ENCODE assay signal across 8 cellular contexts in the genomic region with DNA sequence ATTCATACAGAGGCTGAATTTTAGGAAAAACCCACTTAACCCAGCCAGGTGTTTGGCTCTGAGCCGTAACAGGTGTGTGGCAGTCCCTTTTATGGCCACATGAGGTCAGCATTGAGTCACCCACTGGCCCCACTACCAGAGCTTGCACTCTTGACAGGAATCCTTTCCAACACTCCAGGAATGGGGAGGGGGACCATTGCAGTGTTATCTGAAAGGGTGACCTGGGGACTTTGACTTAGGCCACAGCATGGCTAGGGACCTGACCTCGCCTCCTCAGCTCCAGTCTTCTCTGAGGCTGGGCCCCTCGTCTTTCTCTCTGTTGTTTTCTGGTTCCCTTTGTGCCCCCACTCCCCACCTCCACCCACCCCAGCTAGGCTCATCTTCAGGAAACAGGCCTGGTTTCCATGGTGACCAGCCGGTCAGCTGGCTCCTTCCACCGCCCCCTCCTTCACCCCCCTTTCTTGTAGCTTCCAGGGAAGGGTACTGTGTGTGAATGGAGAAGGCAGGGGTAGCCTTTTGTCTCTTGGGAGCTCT. TPM values are rescaled to one million over a fixed set of nuclear protein-coding genes. Genes with fewer than 3 reads are reported as not detected.
DNase-seq lines count a peak whose midpoint lies in the region; ATAC-seq and TF ChIP-seq lines count a peak whose summit lies in the region.

No MANE protein-coding gene starts in this region.

- peak; percentile 93 for TF ChIP-seq RAD21 in Ishikawa (IDR thresholded peaks at IDR 0.05; ENCODE audit: low read depth)

- H3K4me1 ChIP-seq in SJCRH30 = peaks cover 11% of the 10 kb centered on the region; the same call in 1 of the 2 replicates

- H3K9me3 ChIP-seq in SJCRH30 (replicated peaks) = no peaks in the 10 kb centered on the region

- no peak overlapping the region for H3K27ac ChIP-seq in SJCRH30

- H3K27me3 ChIP-seq in SJCRH30 = peaks cover 19% of the 10 kb centered on the region

- H3K4me3 ChIP-seq in SJCRH30 = no peak overlapping the region

- ATAC-seq in HG02885 (IDR thresholded peaks at IDR 0.05; ENCODE audit: poor library complexity, unreplicated experiment) = no peak

- H3K36me3 ChIP-seq in SJCRH30 = no peaks in the 10 kb centered on the region

- TF ChIP-seq EP300 in Ishikawa (IDR thresholded peaks at IDR 0.05; ENCODE audit: borderline replicate concordance) = no peak

- DNase-seq in DMS79 (lab: John Stamatoyannopoulos, UW) (peak; percentile 20), SJCRH30 (peak; percentile 52 to 84), astrocyte of the hippocampus (ENCODE audit: low read depth, low spot score) (peak; percentile 70), inferior parietal cortex (ENCODE audit: extremely low spot score) (peak; percentile 76), MV-4-11 (lab: John Stamatoyannopoulos, UW) (no peak)
- DNase-seq in stimulated activated CD4-positive, alpha-beta T cell treated with anti-CD3 and anti-CD28 coated beads, TNF-alpha, amount 100 ng/mL, for 24 hours (ENCODE audit: low read depth in 3 of 3) = peak in 2 of 3 experiments; percentile 43 to 57

TF ChIP-seq in Ishikawa, 13 proteins besides CTCF, POLR2A, EP300 and RAD21:
- TF ChIP-seq TCF12 (IDR thresholded peaks at IDR 0.05; ENCODE audit: low read depth) (0 out of 2 replicates have a peak, but pooled peaks have one; percentile 26), TEAD4 (IDR thresholded peaks at IDR 0.05) (no peak), NFIC (IDR thresholded peaks at IDR 0.05) (peak; percentile 51; the same call in 1 of the 2 replicates)

RNA-seq across cellular contexts. Expression of a gene that starts 2.1 kb away (rescaled TPM):
- 1.2 and 1.5 TPM in 2 replicates for total RNA-seq in SJCRH30 (2014; rRNA removed; shearing (Covaris generic))

RNA-seq across cellular contexts. Expression of a gene that starts 2.8 kb away (rescaled TPM):
- total RNA-seq in SJCRH30 (2014; rRNA removed; shearing (Covaris generic)) = 7.8 and 9.6 TPM in 2 replicates

RNA-seq across cellular contexts. Expression of a gene that starts 10.8 kb away (rescaled TPM):
- total RNA-seq in SJCRH30 (2014; rRNA removed; shearing (Covaris generic)) = 27.8 and 28.5 TPM in 2 replicates

RNA-seq across cellular contexts. Expression of a gene that starts 21.3 kb away (rescaled TPM):
- 1,351 and 1,358 TPM in 2 replicates for total RNA-seq in SJCRH30 (2014; rRNA removed; shearing (Covaris generic))

RNA-seq across cellular contexts. Expression of a gene that starts 44.8 kb away (rescaled TPM):
- 102 and 109 TPM in 2 replicates for total RNA-seq in SJCRH30 (2014; rRNA removed; shearing (Covaris generic))
